In genomic region chr11:560305-561147, GRCh38 we compare ENCODE assay signal across 1 cellular context.
TF ChIP-seq lines count a peak whose summit lies in the region.

LMNTD2 (minus strand) TSS chr11:560738; CDS start chr11:560716, 22 bp downstream.
A gene with protein sequence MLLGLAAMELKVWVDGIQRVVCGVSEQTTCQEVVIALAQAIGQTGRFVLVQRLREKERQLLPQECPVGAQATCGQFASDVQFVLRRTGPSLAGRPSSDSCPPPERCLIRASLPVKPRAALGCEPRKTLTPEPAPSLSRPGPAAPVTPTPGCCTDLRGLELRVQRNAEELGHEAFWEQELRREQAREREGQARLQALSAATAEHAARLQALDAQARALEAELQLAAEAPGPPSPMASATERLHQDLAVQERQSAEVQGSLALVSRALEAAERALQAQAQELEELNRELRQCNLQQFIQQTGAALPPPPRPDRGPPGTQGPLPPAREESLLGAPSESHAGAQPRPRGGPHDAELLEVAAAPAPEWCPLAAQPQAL (plus strand): TSS chr11:560970. CDS start chr11:561769, 799 bp downstream.

TF ChIP-seq in K562, 482 proteins besides CTCF, POLR2A, EP300 and RAD21 (continued from another document and continues in another):
- TF ChIP-seq GABPB2 (CRISPR knock-in tag; conservative IDR thresholded peaks at IDR 0.05) (no peak), TFE3 (CRISPR knock-in tag; IDR thresholded peaks at IDR 0.05) (no peak), MBD1 (CRISPR knock-in tag; IDR thresholded peaks at IDR 0.05) (no peak), DIDO1 (tag; IDR thresholded peaks at IDR 0.05; ENCODE audit: low read depth) (no peak), ZMIZ1 (IDR thresholded peaks at IDR 0.05; ENCODE audit: low read depth in 2 of 2, low read length in 2 of 2) (no peak), PHB (CRISPR knock-in tag; IDR thresholded peaks at IDR 0.05) (no peak), TCF3 (CRISPR knock-in tag; IDR thresholded peaks at IDR 0.05) (no peak), SIX5 (IDR thresholded peaks at IDR 0.05; ENCODE audit: borderline replicate concordance in 1 of 2, insufficient read depth in 1 of 2, low read depth in 1 of 2, low read length in 2 of 2) (no peak), TGIF2 (CRISPR knock-in tag; IDR thresholded peaks at IDR 0.05) (no peak), SIRT6 (IDR thresholded peaks at IDR 0.05; ENCODE audit: low read depth, low read length) (no peak), SMARCA4 (IDR thresholded peaks at IDR 0.05) (no peak), BCLAF1 (IDR thresholded peaks at IDR 0.05; ENCODE audit: borderline replicate concordance in 1 of 2, control insufficient read depth in 1 of 2, low read depth in 2 of 2, low read length in 1 of 2) (no peak), ATF1 (CRISPR knock-in tag; IDR thresholded peaks at IDR 0.05) (no peak), ATF1 (tag; IDR thresholded peaks at IDR 0.05) (0 out of 2 replicates have a peak, but pooled peaks have one; percentile 18), KDM1A (IDR thresholded peaks at IDR 0.05) (no peak), ZNF184 (CRISPR knock-in tag; IDR thresholded peaks at IDR 0.05) (no peak), CHD2 (IDR thresholded peaks at IDR 0.05; ENCODE audit: low read depth, low read length) (peak; percentile 87), HDAC3 (IDR thresholded peaks at IDR 0.05; ENCODE audit: borderline replicate concordance, partially characterized antibody) (no peak), ZNF586 (CRISPR knock-in tag; conservative IDR thresholded peaks at IDR 0.05) (no peak), ZNF274 (IDR thresholded peaks at IDR 0.05; ENCODE audit: borderline replicate concordance, low read depth, low read length) (no peak), SETDB1 (IDR thresholded peaks at IDR 0.05; ENCODE audit: low read length) (no peak), SAFB (IDR thresholded peaks at IDR 0.05; ENCODE audit: borderline replicate concordance, low read depth, low read length) (no peak), TRIM25 (IDR thresholded peaks at IDR 0.05; ENCODE audit: borderline replicate concordance) (no peak), ZNF511 (CRISPR knock-in tag; IDR thresholded peaks at IDR 0.05) (peak; percentile 52; the same call in 1 of the 2 replicates), ZNF655 (CRISPR knock-in tag; IDR thresholded peaks at IDR 0.05) (no peak), ZBTB26 (CRISPR knock-in tag; IDR thresholded peaks at IDR 0.05) (0 out of 2 replicates have a peak, but pooled peaks have one; percentile 33), ZNF282 (CRISPR knock-in tag; IDR thresholded peaks at IDR 0.05) (no peak), NCOR1 (IDR thresholded peaks at IDR 0.05) (no peak), ZNF239 (CRISPR knock-in tag; IDR thresholded peaks at IDR 0.05) (peak; percentile 39; the same call in 1 of the 2 replicates), CLOCK (CRISPR knock-in tag; IDR thresholded peaks at IDR 0.05; ENCODE audit: borderline replicate concordance) (peak; percentile 64; the same call in 1 of the 2 replicates)
- TF ChIP-seq, protein P1, sequence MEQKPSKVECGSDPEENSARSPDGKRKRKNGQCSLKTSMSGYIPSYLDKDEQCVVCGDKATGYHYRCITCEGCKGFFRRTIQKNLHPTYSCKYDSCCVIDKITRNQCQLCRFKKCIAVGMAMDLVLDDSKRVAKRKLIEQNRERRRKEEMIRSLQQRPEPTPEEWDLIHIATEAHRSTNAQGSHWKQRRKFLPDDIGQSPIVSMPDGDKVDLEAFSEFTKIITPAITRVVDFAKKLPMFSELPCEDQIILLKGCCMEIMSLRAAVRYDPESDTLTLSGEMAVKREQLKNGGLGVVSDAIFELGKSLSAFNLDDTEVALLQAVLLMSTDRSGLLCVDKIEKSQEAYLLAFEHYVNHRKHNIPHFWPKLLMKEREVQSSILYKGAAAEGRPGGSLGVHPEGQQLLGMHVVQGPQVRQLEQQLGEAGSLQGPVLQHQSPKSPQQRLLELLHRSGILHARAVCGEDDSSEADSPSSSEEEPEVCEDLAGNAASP (IDR thresholded peaks at IDR 0.05) = no peak
- TF ChIP-seq, protein P2, sequence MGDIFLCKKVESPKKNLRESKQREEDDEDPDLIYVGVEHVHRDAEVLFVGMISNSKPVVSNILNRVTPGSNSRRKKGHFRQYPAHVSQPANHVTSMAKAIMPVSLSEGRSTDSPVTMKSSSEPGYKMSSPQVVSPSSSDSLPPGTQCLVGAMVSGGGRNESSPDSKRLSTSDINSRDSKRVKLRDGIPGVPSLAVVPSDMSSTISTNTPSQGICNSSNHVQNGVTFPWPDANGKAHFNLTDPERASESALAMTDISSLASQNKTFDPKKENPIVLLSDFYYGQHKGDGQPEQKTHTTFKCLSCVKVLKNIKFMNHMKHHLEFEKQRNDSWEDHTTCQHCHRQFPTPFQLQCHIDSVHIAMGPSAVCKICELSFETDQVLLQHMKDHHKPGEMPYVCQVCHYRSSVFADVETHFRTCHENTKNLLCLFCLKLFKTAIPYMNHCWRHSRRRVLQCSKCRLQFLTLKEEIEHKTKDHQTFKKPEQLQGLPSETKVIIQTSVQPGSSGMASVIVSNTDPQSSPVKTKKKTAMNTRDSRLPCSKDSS (IDR thresholded peaks at IDR 0.05; ENCODE audit: low read depth, partially characterized antibody) = no peak
